12 cellular contexts compared by ENCODE assay signal in the genomic region with DNA sequence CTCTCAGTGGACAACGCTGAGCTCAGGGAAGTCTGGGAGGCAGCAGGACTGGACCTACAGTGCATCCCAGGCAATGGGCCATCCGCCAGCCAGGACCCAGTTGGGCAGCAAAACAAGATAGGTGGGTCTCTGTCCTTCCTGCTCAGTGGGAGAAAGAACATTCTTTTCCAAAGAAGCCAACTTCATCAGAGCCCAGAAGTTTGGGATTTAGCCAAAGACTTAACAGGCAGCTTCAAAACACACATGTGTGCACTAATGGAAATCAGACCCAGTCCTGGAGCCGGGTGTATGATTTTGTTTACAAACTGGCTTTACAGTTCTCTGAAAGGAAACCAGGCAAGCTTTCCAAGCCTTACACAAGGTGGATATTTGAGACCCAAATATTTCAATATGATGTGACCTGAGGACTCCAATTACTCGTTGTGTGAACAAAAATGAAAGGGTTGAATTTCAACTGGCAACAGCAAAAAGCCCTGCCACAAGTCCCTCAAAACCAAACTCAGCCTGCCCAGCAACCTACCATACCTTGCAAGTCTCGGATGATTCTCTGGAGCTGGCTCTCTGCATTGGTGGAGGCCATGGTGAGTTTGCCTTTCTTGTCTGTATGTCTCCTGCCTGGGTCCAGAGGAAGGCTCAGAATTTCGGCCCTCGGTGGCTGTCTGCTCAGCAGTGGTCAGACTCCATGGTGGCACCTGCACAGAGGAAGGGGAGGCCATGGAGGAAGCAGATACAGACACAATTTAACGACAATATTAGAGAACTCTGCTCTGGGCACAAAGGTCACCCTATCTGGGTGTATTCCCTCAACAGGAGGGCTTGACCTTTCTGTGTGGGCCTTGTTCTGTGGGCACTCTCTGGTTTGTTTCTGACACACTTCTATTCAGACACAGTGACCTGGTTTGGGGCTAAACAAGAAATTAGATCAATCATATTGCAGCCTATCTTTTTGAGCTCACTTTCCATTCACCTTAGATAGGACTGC. TPM values are rescaled to one million over a fixed set of nuclear protein-coding genes. Genes with fewer than 3 reads are reported as not detected.
DNase-seq lines count a peak whose midpoint lies in the region; ATAC-seq, FAIRE-seq and TF ChIP-seq lines count a peak whose summit lies in the region.
"Had no signal": no experiment of that assay in that cellular context is flagged by ENCODE, and none has a peak within 500 bp of the region (broad histone marks: within the 10 kb centered on the region; RNA-seq: fewer than 3 reads in every experiment).

No MANE protein-coding gene starts in this region.

- peak overlapping the region; percentile 46 for H3K27ac ChIP-seq in suprapubic skin
- H3K27ac ChIP-seq in kidney (ENCODE audit: low read depth in 2 of 2, low read length in 2 of 2), result no peak overlapping the region

- H3K9me3 ChIP-seq in suprapubic skin (no peaks in the 10 kb centered on the region), kidney (ENCODE audit: control insufficient read depth in 1 of 2, low read length in 2 of 2) (no peaks in the 10 kb centered on the region)

- H3K4me1 ChIP-seq in suprapubic skin (peaks cover 50% of the 10 kb centered on the region), kidney (ENCODE audit: control insufficient read depth in 1 of 2, insufficient read depth in 1 of 2, low read depth in 1 of 2, low read length in 2 of 2) (peaks cover 17 to 20% of the 10 kb centered on the region in 2 donors)

- FAIRE-seq in bronchial epithelial cell (lab: Jason Lieb, UNC) (peak; percentile 94), kidney (lab: Jason Lieb, UNC) (no peak)

- no peak for TF ChIP-seq POLR2A in suprapubic skin (IDR thresholded peaks at IDR 0.05)

- intact Hi-C loops in kidney (cut with DNase I), result no loop called here

- ATAC-seq in left lobe of liver (peak; percentile 3), HG02571 (IDR thresholded peaks at IDR 0.05; ENCODE audit: unreplicated experiment) (no peak)

- H3K36me3 ChIP-seq in bronchial epithelial cell (ENCODE audit: control insufficient read depth, insufficient read depth, low read length) (peaks cover 6% of the 10 kb centered on the region), suprapubic skin (peaks cover 49% of the 10 kb centered on the region), kidney (ENCODE audit: control insufficient read depth in 1 of 2, insufficient read depth in 2 of 2, low read length in 2 of 2) (peaks cover 24 to 43% of the 10 kb centered on the region in 2 donors)

- 75% methylated on average over 8 of the region's 8 CpGs for WGBS in suprapubic skin

- H3K27me3 ChIP-seq in bronchial epithelial cell (ENCODE audit: control insufficient read depth, insufficient read depth, low read length) (no peaks in the 10 kb centered on the region), suprapubic skin (no peaks in the 10 kb centered on the region)

- H3K9ac ChIP-seq in kidney (ENCODE audit: low read length in 2 of 2), result no peak overlapping the region

- TF ChIP-seq EP300 in suprapubic skin (IDR thresholded peaks at IDR 0.05), result no peak

- DNase-seq in NCI-H2029 (lab: John Stamatoyannopoulos, UW), result peak; percentile 72
- no peak for DNase-seq in bronchial epithelial cell (ENCODE audit: low read depth)
- DNase-seq in left lobe of liver (ENCODE audit: low spot score), result no peak
- DNase-seq in suprapubic skin (ENCODE audit: low spot score in 2 of 2), result no peak
- no peak for DNase-seq in kidney
- no peak for DNase-seq in NOMO-1 treated with DMSO at 0.1 percent for 48 hours (lab: John Stamatoyannopoulos, UW; ENCODE audit: unreplicated experiment)
- DNase-seq: activated CD8-positive, alpha-beta memory T cell treated with anti-CD3 and anti-CD28 coated beads, Interleukin-2, amount 50 U/mL, for 48 hours; cerebellar nuclear complex; GOT3; NCI-H526 treated with DMSO at 0.1 percent for 48 hours had no signal

- TF ChIP-seq CTCF in bronchial epithelial cell (IDR thresholded peaks at IDR 0.05; ENCODE audit: insufficient read depth, low read length, severe bottlenecking), result no peak
- TF ChIP-seq CTCF in suprapubic skin (IDR thresholded peaks at IDR 0.05), result no peak
- TF ChIP-seq CTCF in kidney (IDR thresholded peaks at IDR 0.05; ENCODE audit: borderline replicate concordance, extremely low read depth, insufficient read depth), result no peak

- no peak overlapping the region for H3K4me3 ChIP-seq in bronchial epithelial cell (ENCODE audit: low read depth, low read length)
- H3K4me3 ChIP-seq in suprapubic skin, result no peak overlapping the region
- no peak overlapping the region for H3K4me3 ChIP-seq in kidney (ENCODE audit: low read length in 2 of 2)

RNA-seq across cellular contexts. Expression of a gene that starts 11.0 kb away (rescaled TPM):
- total RNA-seq in bronchial epithelial cell, result 7.9 and 18.1 TPM in 2 replicates
- total RNA-seq in left lobe of liver, result 16.2 TPM
- 10 to 100 TPM; 45.3 to 64.5 (median 53.7) TPM for total RNA-seq in suprapubic skin
- total RNA-seq in kidney, result 39.1 TPM
- 11.1 TPM for polyA plus RNA-seq in kidney (ENCODE audit: insufficient read depth, low read depth, low replicate concordance)

RNA-seq across cellular contexts. Expression of a gene that starts 41.4 kb away (rescaled TPM):
- not detected in 2 replicates for total RNA-seq in bronchial epithelial cell
- total RNA-seq in left lobe of liver, result not detected
- under 1 TPM in 2 of 4 donors, not detected in 2; 0.23 to 0.59 TPM for total RNA-seq in suprapubic skin
- total RNA-seq in kidney, result 2.7 TPM
- 0.39 TPM for polyA plus RNA-seq in kidney (ENCODE audit: insufficient read depth, low read depth, low replicate concordance)

RNA-seq across cellular contexts. Expression of a gene that starts 42.7 kb away (rescaled TPM):
- total RNA-seq in bronchial epithelial cell (under 0.01 TPM in 1 of 2 replicates, not detected in the other), left lobe of liver (not detected), suprapubic skin (1 to 10 TPM in 2 of 4 donors, under 1 TPM in 1, not detected in 1; 0.93 to 7.2 (median 1.9) TPM), kidney (1.4 TPM)
- polyA plus RNA-seq in kidney (ENCODE audit: insufficient read depth, low read depth, low replicate concordance), result not detected
- total RNA-seq: G401 had no signal
